ENCODE assay signal across 21 cellular contexts in genomic region chr6:168274046-168274952, GRCh38. TPM values are rescaled to one million over a fixed set of nuclear protein-coding genes. Genes with fewer than 3 reads are reported as not detected.
A peak's percentile ranks its signal among the peaks of the same experiment; 100 is the strongest.
DNase-seq lines count a peak whose midpoint lies in the region; ATAC-seq, FAIRE-seq and TF ChIP-seq lines count a peak whose summit lies in the region.
"Had no signal": no experiment of that assay in that cellular context is flagged by ENCODE, and none has a peak within 500 bp of the region (broad histone marks: within the 10 kb centered on the region; RNA-seq: fewer than 3 reads in every experiment).

No MANE protein-coding gene starts in this region.

- H3K4me1 Mint-ChIP-seq in T-helper 17 cell, result peaks cover 5% of the 10 kb centered on the region
- H3K4me1 Mint-ChIP-seq: activated CD4-positive, alpha-beta memory T cell treated with anti-CD3 and anti-CD28 coated beads, Interleukin-2, amount 10 ng/mL, durations not matched to agents 7 days and 5 days; activated naive CD4-positive, alpha-beta T cell treated with anti-CD3 and anti-CD28 coated beads, Interleukin-2, amount 50 U/mL, for 24 hours had no signal

- H3K36me3 Mint-ChIP-seq in T-helper 17 cell (ENCODE audit: low read depth), result no peaks in the 10 kb centered on the region
- H3K36me3 Mint-ChIP-seq: activated naive CD4-positive, alpha-beta T cell treated with anti-CD3 and anti-CD28 coated beads, Interleukin-2, amount 50 U/mL, for 24 hours had no signal

- H3K4me3 ChIP-seq in body of pancreas (no peak overlapping the region), HepG2 (replicated peaks in 1 of 3; ENCODE audit: insufficient read depth in 1 of 3, low read depth in 2 of 3, low read length in 3 of 3) (peak overlapping the region; percentile 13 to 71 (median 45); a peak in 5 of 6 replicates), stomach (peak overlapping the region in 3 of 4 donors; percentile 6 to 21 (median 18)), testis (no peak overlapping the region)
- H3K4me3 ChIP-seq: gastrocnemius medialis, HAP-1, right atrium auricular region had no signal

- TF ChIP-seq POLR2A in body of pancreas (IDR thresholded peaks at IDR 0.05) (peak in 2 of 3 donors; percentile 40 to 45), HepG2 (IDR thresholded peaks at IDR 0.05; ENCODE audit: insufficient read depth in 1 of 2, low read depth in 2 of 2, low read length in 2 of 2) (no peak), stomach (IDR thresholded peaks at IDR 0.05) (no peak), testis (IDR thresholded peaks at IDR 0.05) (no peak)

- intact Hi-C loops in body of pancreas (cut with DNase I) (no loop called here), HepG2 (cut with micrococcal nuclease; ENCODE audit: unreplicated experiment) (loop anchor here (1.0 to 2.0 kb wide), 3 partner anchors 9 to 73 kb away; no protein-coding TSS in a partner anchor), stomach (cut with DNase I; ENCODE audit: low total_unique reads) (no loop called here), testis (cut with DNase I; ENCODE audit: low total_unique reads) (no loop called here)

- peak overlapping the region; percentile 85 for H3K4me2 ChIP-seq in HepG2 (ENCODE audit: low read depth, low read length)

- TF ChIP-seq RAD21 in HepG2 (CRISPR knock-in tag; IDR thresholded peaks at IDR 0.05), result 0 out of 2 replicates have a peak, but pooled peaks have one; percentile 25

- peaks cover 55% of the 10 kb centered on the region for H3K27me3 Mint-ChIP-seq in T-helper 17 cell

- TF ChIP-seq CTCF in body of pancreas (IDR thresholded peaks at IDR 0.05) (no peak), HepG2 (CRISPR knock-in tag; IDR thresholded peaks at IDR 0.05) (peak; percentile 22; the same call in 1 of the 2 replicates), stomach (IDR thresholded peaks at IDR 0.05) (no peak), testis (IDR thresholded peaks at IDR 0.05) (no peak)

- POLR2A ChIA-PET in HepG2 (lab: Yijun Ruan, JAX), result interaction anchor here (0.6 to 4.3 kb wide), 16 partner anchors 9 to 445 kb away, joined by 3 to 76 read pairs (median 4); no protein-coding TSS in a partner anchor

- H3K9ac ChIP-seq in HepG2 (ENCODE audit: insufficient read depth, low read depth, low read length), result no peak overlapping the region

- no peaks in the 10 kb centered on the region for H3K79me2 ChIP-seq in HepG2 (ENCODE audit: insufficient read depth, low read length)

- H2AFZ ChIP-seq in HepG2 (ENCODE audit: low read length), result no peak overlapping the region

- H3K27ac ChIP-seq in body of pancreas, result peak overlapping the region; percentile 70 to 89 (median 79)
- H3K27ac ChIP-seq in HepG2 (ENCODE audit: extremely low read length, insufficient read depth, low read length), result peak overlapping the region; percentile 45
- H3K27ac ChIP-seq in stomach, result peak overlapping the region; percentile 73 to 88 (median 79)
- H3K27ac ChIP-seq in testis, result no peak overlapping the region
- H3K27ac ChIP-seq: gastrocnemius medialis, neutrophil, right atrium auricular region had no signal

- in situ Hi-C loops in HepG2 (cut with HindIII; ENCODE audit: extremely low pct_ligation_motif_present, low pct_unique_long_range_greater_than_20kb), result loop anchor here (5.0 kb wide), 1 partner anchor 48 kb away; no protein-coding TSS in a partner anchor

- TF ChIP-seq EP300 in HepG2 (IDR thresholded peaks at IDR 0.05; ENCODE audit: low read depth in 2 of 2, low read length in 2 of 2), result peak in 1 of 2 experiments; percentile 87; a peak in 1 of 4 replicates
- no peak for TF ChIP-seq EP300 in HepG2 (CRISPR knock-in tag; IDR thresholded peaks at IDR 0.05; ENCODE audit: borderline replicate concordance)
- TF ChIP-seq EP300 in stomach (IDR thresholded peaks at IDR 0.05), result no peak

- H3K4me1 ChIP-seq in body of pancreas, result peaks cover 37% of the 10 kb centered on the region
- peaks cover 40% of the 10 kb centered on the region for H3K4me1 ChIP-seq in HepG2 (ENCODE audit: insufficient read depth, low read length)
- peaks cover 0 to 29% (median 22%) of the 10 kb centered on the region in 4 donors for H3K4me1 ChIP-seq in stomach
- no peaks in the 10 kb centered on the region for H3K4me1 ChIP-seq in testis
- H3K4me1 ChIP-seq: gastrocnemius medialis, HAP-1, right atrium auricular region had no signal

- no peaks in the 10 kb centered on the region for H3K9me3 ChIP-seq in body of pancreas
- no peaks in the 10 kb centered on the region for H3K9me3 ChIP-seq in HepG2 (ENCODE audit: low read length)
- no peaks in the 10 kb centered on the region for H3K9me3 ChIP-seq in stomach
- H3K9me3 ChIP-seq in T-helper 17 cell (ENCODE audit: control insufficient read depth, low read length, poor library complexity, severe bottlenecking), result no peaks in the 10 kb centered on the region
- H3K9me3 ChIP-seq in testis, result no peaks in the 10 kb centered on the region
- H3K9me3 ChIP-seq: BE2C, gastrocnemius medialis, HAP-1, neutrophil, right atrium auricular region had no signal

- H3K27me3 ChIP-seq in body of pancreas, result no peaks in the 10 kb centered on the region
- H3K27me3 ChIP-seq in HepG2 (ENCODE audit: control insufficient read depth in 1 of 2, insufficient read depth in 2 of 2, low read length in 2 of 2), result no peaks in the 10 kb centered on the region; a peak in 1 of 5 replicates
- H3K27me3 ChIP-seq in stomach, result peaks cover 0 to 36% (median 0%) of the 10 kb centered on the region in 3 donors
- H3K27me3 ChIP-seq in testis, result no peaks in the 10 kb centered on the region
- H3K27me3 ChIP-seq: BE2C, right atrium auricular region had no signal

- ATAC-seq in body of pancreas, result peak; percentile 69
- ATAC-seq in HepG2, result peak; percentile 90
- no peak for ATAC-seq in T-helper 17 cell
- ATAC-seq: activated T-cell treated with anti-CD3 and anti-CD28 coated beads, Interleukin-2, amount 50 U/mL, for 4 hours; gastrocnemius medialis had no signal

- H3K36me3 ChIP-seq in body of pancreas (replicated peaks in 1 of 2; ENCODE audit: insufficient read depth in 1 of 2, low read depth in 2 of 2), result no peaks in the 10 kb centered on the region
- H3K36me3 ChIP-seq in HepG2 (replicated peaks in 1 of 2; ENCODE audit: control insufficient read depth in 1 of 2, insufficient read depth in 2 of 2, low read length in 2 of 2), result no peaks in the 10 kb centered on the region
- no peaks in the 10 kb centered on the region for H3K36me3 ChIP-seq in stomach
- H3K36me3 ChIP-seq in testis (ENCODE audit: low read depth, missing control alignments), result no peaks in the 10 kb centered on the region
- H3K36me3 ChIP-seq: BE2C, gastrocnemius medialis, HAP-1, neutrophil, right atrium auricular region had no signal

- BruUV-seq in HepG2 (replicated peaks; lab: Mats Ljungman, UMichigan), result no TSS peak

- H3K4me3 Mint-ChIP-seq in T-helper 17 cell, result no peak overlapping the region
- H3K4me3 Mint-ChIP-seq: activated CD4-positive, alpha-beta memory T cell treated with anti-CD3 and anti-CD28 coated beads, Interleukin-2, amount 10 ng/mL, durations not matched to agents 7 days and 5 days; activated naive CD4-positive, alpha-beta T cell treated with anti-CD3 and anti-CD28 coated beads, Interleukin-2, amount 50 U/mL, for 24 hours; activated T-cell treated with anti-CD3 and anti-CD28 coated beads, Interleukin-2, amount 50 U/mL, for 4 hours had no signal

- 15 to 19% methylated on average over 15 to 22 of the region's 22 CpGs for WGBS in body of pancreas, 2 donors
- 4% methylated on average over 14 of the region's 22 CpGs for WGBS in HepG2 (ENCODE audit: low lambda C conversion rate)
- 23 to 42% (median 33%) methylated on average over 18 to 22 of the region's 22 CpGs for whole genome bisulfite sequencing in stomach, 5 donors
- whole genome bisulfite sequencing in testis, 2 donors, result 76 to 79% methylated on average over 17 to 22 of the region's 22 CpGs

- CTCF ChIA-PET in HepG2 (lab: Yijun Ruan, JAX; ENCODE audit: low intra/inter-chr PET ratio, low total read pairs), result interaction anchor here (0.9 to 1.3 kb wide), 2 partner anchors 80 to 82 kb away, joined by 3 to 4 read pairs; no protein-coding TSS in a partner anchor

- no peak overlapping the region for H3K27ac Mint-ChIP-seq in T-helper 17 cell
- H3K27ac Mint-ChIP-seq: activated CD4-positive, alpha-beta memory T cell treated with anti-CD3 and anti-CD28 coated beads, Interleukin-2, amount 10 ng/mL, durations not matched to agents 7 days and 5 days; activated naive CD4-positive, alpha-beta T cell treated with anti-CD3 and anti-CD28 coated beads, Interleukin-2, amount 50 U/mL, for 24 hours had no signal

- H4K20me1 ChIP-seq in HepG2 (ENCODE audit: insufficient read depth, low read length), result no peaks in the 10 kb centered on the region

- FAIRE-seq in HepG2 (lab: Jason Lieb, UNC), result peak; percentile 100
- FAIRE-seq: endothelial cell of umbilical vein, HTR-8/SVneo had no signal

- DNase-seq in DMS53 (lab: John Stamatoyannopoulos, UW), result peak; percentile 77
- DNase-seq in body of pancreas, result peak; percentile 55 to 75 (median 62)
- peak; percentile 98 for DNase-seq in HepG2 (ENCODE audit: low spot score)
- peak; percentile 47 for DNase-seq in stomach
- no peak for DNase-seq in NCI-H1417 (lab: John Stamatoyannopoulos, UW)
- no peak for DNase-seq in T-helper 17 cell
- no peak for DNase-seq in SHP77 (lab: John Stamatoyannopoulos, UW)
- DNase-seq in testis, result no peak
- DNase-seq: activated CD4-positive, alpha-beta memory T cell treated with anti-CD3 and anti-CD28 coated beads, Interleukin-2, amount 10 ng/mL, durations not matched to agents 7 days and 5 days; activated T-cell treated with anti-CD3 and anti-CD28 coated beads, Interleukin-2, amount 50 U/mL, for 4 hours; BE2C; DMS153; gastrocnemius medialis; NCI-H1436 treated with DMSO at 0.1 percent for 48 hours; NCI-H2227 treated with DMSO at 0.1 percent for 48 hours had no signal

RNA-seq across cellular contexts. Expression of gene DACT2, which starts 45.3 kb away (rescaled TPM):
- 1 to 10 TPM; 4.9 to 5.4 TPM for total RNA-seq in body of pancreas
- total RNA-seq in HepG2 (2016; rRNA removed; fragmentation: Illumina TruSeq; extraction: Trizol), result not detected in 2 replicates
- not detected in 2 replicates for total RNA-seq in HepG2 (2016; cell fraction: cytosol; rRNA removed; fragmentation: Illumina TruSeq; extraction: Trizol; ENCODE audit: low read depth)
- not detected in 2 replicates for total RNA-seq in HepG2 (2016; cell fraction: insoluble cytoplasmic fraction; rRNA removed; fragmentation: Illumina TruSeq; extraction: Trizol)
- not detected in 2 replicates for total RNA-seq in HepG2 (2016; cell fraction: membrane; rRNA removed; fragmentation: Illumina TruSeq; extraction: Trizol)
- not detected in 2 replicates for total RNA-seq in HepG2 (2016; cell fraction: nucleus; rRNA removed; fragmentation: Illumina TruSeq; extraction: Trizol)
- polyA plus RNA-seq in HepG2 (2011; rRNA removed), result 0.10 and 0.15 TPM in 2 replicates
- 0.12 and 0.23 TPM in 2 replicates for polyA plus RNA-seq in HepG2 (2011; cell fraction: cytosol; rRNA removed)
- polyA plus RNA-seq in HepG2 (2011; cell fraction: nucleus; rRNA removed), result 0.23 and 0.45 TPM in 2 replicates
- polyA plus RNA-seq in HepG2 (2012), result not detected in 2 replicates
- not detected in 2 replicates for polyA plus RNA-seq in HepG2 (2016; cell fraction: cytosol; fragmentation: Illumina TruSeq; extraction: Trizol; ENCODE audit: low read depth)
- not detected in 2 replicates for polyA plus RNA-seq in HepG2 (2016; cell fraction: insoluble cytoplasmic fraction; fragmentation: Illumina TruSeq; extraction: Trizol; ENCODE audit: low read depth)
- not detected in 2 replicates for polyA plus RNA-seq in HepG2 (2016; cell fraction: membrane; fragmentation: Illumina TruSeq; extraction: Trizol; ENCODE audit: low read depth)
- not detected in 2 replicates for polyA plus RNA-seq in HepG2 (2016; cell fraction: nucleus; fragmentation: Illumina TruSeq; extraction: Trizol; ENCODE audit: insufficient read depth, low read depth)
- 0.26 TPM in 1 of 2 replicates, not detected in the other for polyA minus RNA-seq in HepG2 (2011; rRNA and poly(A)+ RNA removed; ENCODE audit: low replicate concordance)
- polyA minus RNA-seq in HepG2 (2011; cell fraction: cytosol; rRNA and poly(A)+ RNA removed), result 0.26 and 0.30 TPM in 2 replicates
- polyA minus RNA-seq in HepG2 (2011; cell fraction: nucleus; rRNA and poly(A)+ RNA removed), result 0.25 TPM in 1 of 2 replicates, not detected in the other
- 1 to 10 TPM in 1 of 5 donors, under 1 TPM in 2, not detected in 2; 0.55 to 4.9 (median 0.87) TPM for total RNA-seq in stomach
- 1 to 10 TPM in 1 of 3 donors, under 1 TPM in 2; 0.44 to 2.9 (median 0.61) TPM for polyA plus RNA-seq in stomach
- total RNA-seq in T-helper 17 cell, result not detected
- 10 to 100 TPM in 1 of 2 donors, 1 to 10 TPM in 1; 2.0 to 20.8 TPM for total RNA-seq in testis
- polyA plus RNA-seq in testis (ENCODE audit: insufficient read depth, low read depth, low replicate concordance), result 1.8 TPM
- total RNA-seq: activated T-cell treated with anti-CD3 and anti-CD28 coated beads, Interleukin-2, amount 50 U/mL, for 4 hours; endothelial cell of umbilical vein had no signal
- polyA plus RNA-seq: endothelial cell of umbilical vein had no signal

Comparison
In these comparisons a context has a peak if more than half of its experiments do, and no peak if none do; other contexts are left out.
1. DNase-seq: peak in DMS53 (single experiment), body of pancreas (4 of 4), HepG2 (single experiment) and stomach (single experiment); none in NCI-H1417 (0 of 3), T-helper 17 cell (0 of 3), SHP77 (0 of 2) and testis (single experiment).
2. H3K27ac ChIP-seq: peak in body of pancreas (4 of 4), HepG2 (single experiment) and stomach (5 of 5); none in testis (0 of 2).
3. H3K4me3 ChIP-seq: peak in HepG2 (3 of 3) and stomach (3 of 4); none in body of pancreas (0 of 2) and testis (0 of 2).
4. POLR2A ChIP-seq: peak in body of pancreas (2 of 3); none in HepG2 (0 of 2), stomach (0 of 4) and testis (single experiment).